ENCODE assay signal across 19 cellular contexts in the genomic region with DNA sequence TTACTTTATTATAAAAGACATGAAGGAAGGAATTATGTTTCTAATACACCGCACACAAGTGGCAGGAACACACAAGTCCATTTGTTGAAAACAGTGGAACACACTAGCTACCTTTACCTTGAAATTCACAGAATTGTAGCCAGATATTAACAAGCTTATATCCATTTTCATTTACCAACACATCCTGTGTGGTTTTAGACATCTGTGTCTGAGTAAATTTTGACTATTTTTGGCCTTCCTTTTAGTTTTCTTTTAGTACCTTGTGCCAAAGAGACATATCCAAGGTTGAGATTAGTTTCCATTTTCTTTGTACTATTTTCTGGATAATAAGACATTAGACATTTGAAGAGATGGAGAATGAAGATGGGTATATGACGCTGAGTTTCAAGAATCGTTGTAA. TPM values are rescaled to one million over a fixed set of nuclear protein-coding genes. Genes with fewer than 3 reads are reported as not detected.
DNase-seq lines count a peak whose midpoint lies in the region; ATAC-seq, FAIRE-seq and TF ChIP-seq lines count a peak whose summit lies in the region.
"Had no signal": no experiment of that assay in that cellular context is flagged by ENCODE, and none has a peak within 500 bp of the region (broad histone marks: within the 10 kb centered on the region; RNA-seq: fewer than 3 reads in every experiment).

A gene with protein sequence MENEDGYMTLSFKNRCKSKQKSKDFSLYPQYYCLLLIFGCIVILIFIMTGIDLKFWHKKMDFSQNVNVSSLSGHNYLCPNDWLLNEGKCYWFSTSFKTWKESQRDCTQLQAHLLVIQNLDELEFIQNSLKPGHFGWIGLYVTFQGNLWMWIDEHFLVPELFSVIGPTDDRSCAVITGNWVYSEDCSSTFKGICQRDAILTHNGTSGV (plus strand): TSS at position 244 of the 400 bp plus-strand sequence. CDS start 107 bp downstream, at position 351.

- ATAC-seq in HepG2: no peak
- ATAC-seq in right lobe of liver: no peak
- no peak for ATAC-seq in HG03045 (IDR thresholded peaks at IDR 0.05; ENCODE audit: unreplicated experiment)
- ATAC-seq: A549 had no signal

- H3K9me2 ChIP-seq in OCI-LY7 (ENCODE audit: insufficient read depth, low read length): no peaks in the 10 kb centered on the region

- WGBS in HepG2 (ENCODE audit: low lambda C conversion rate): 91% methylated on average over 3 of the region's 3 CpGs
- 96% methylated on average over 3 of the region's 3 CpGs for WGBS in right lobe of liver (ENCODE audit: insufficient coverage, low coverage, low lambda C conversion rate, missing lambda C conversion rate)

- no peak for TF ChIP-seq EP300 in HepG2 (IDR thresholded peaks at IDR 0.05; ENCODE audit: low read depth in 2 of 2, low read length in 2 of 2)
- TF ChIP-seq EP300 in HepG2 (CRISPR knock-in tag; IDR thresholded peaks at IDR 0.05; ENCODE audit: borderline replicate concordance): no peak

- H3K27ac ChIP-seq in HepG2 (ENCODE audit: extremely low read length, insufficient read depth, low read length) (no peak within 1 kb of the TSS), right lobe of liver (no peak within 1 kb of the TSS), OCI-LY7 (ENCODE audit: low read depth, low read length, poor library complexity, severe bottlenecking) (no peak within 1 kb of the TSS)
- H3K27ac ChIP-seq: A549, HL-60 had no signal

- H3K36me3 ChIP-seq in HepG2 (replicated peaks in 1 of 2; ENCODE audit: control insufficient read depth in 1 of 2, insufficient read depth in 2 of 2, low read length in 2 of 2): no peaks in the 10 kb centered on the region
- no peaks in the 10 kb centered on the region for H3K36me3 ChIP-seq in right lobe of liver
- no peaks in the 10 kb centered on the region for H3K36me3 ChIP-seq in OCI-LY7 (ENCODE audit: insufficient read depth, low read length)
- H3K36me3 ChIP-seq: HAP-1 had no signal

- H3K4me2 ChIP-seq in HepG2 (ENCODE audit: low read depth, low read length) (peak within 1 kb of the TSS; percentile 18; the same call in 1 of the 2 replicates), OCI-LY7 (ENCODE audit: low read length) (no peak within 1 kb of the TSS)
- H3K4me2 ChIP-seq: A549 had no signal

- H3K79me2 ChIP-seq in HepG2 (ENCODE audit: insufficient read depth, low read length): no peaks in the 10 kb centered on the region
- H3K79me2 ChIP-seq in OCI-LY7 (ENCODE audit: insufficient read depth, low read depth, low read length): no peaks in the 10 kb centered on the region

- DNase-seq in HepG2 (ENCODE audit: low spot score) (no peak), right lobe of liver (no peak), OCI-LY7 (ENCODE audit: low spot score) (no peak), urothelium cell line (ENCODE audit: low spot score) (no peak), GM19238 (ENCODE audit: insufficient read length, low spot score) (no peak)
- peak; percentile 21 for DNase-seq in Jurkat, Clone E6-1 (ENCODE audit: low read depth, low spot score)
- DNase-seq in stimulated activated CD4-positive, alpha-beta T cell treated with anti-CD3 and anti-CD28 coated beads, Interleukin-1b, Interleukin-23, amount 100 ng/mL, for 48 hours: no peak
- DNase-seq: DMS 273 treated with DMSO at 0.1 percent for 48 hours, GOT3, KG1 had no signal

- TF ChIP-seq POLR2A in HepG2 (IDR thresholded peaks at IDR 0.05; ENCODE audit: insufficient read depth in 1 of 2, low read depth in 2 of 2, low read length in 2 of 2): no peak
- no peak for TF ChIP-seq POLR2A in right lobe of liver (IDR thresholded peaks at IDR 0.05)

- intact Hi-C loops in HepG2 (cut with micrococcal nuclease; ENCODE audit: unreplicated experiment): no loop called here
- intact Hi-C loops in right lobe of liver (cut with DNase I): no loop called here
- intact Hi-C loops in OCI-LY7 (cut with micrococcal nuclease; ENCODE audit: unreplicated experiment): no loop called here

- H3K4me3 ChIP-seq in HepG2 (replicated peaks in 1 of 3; ENCODE audit: insufficient read depth in 1 of 3, low read depth in 2 of 3, low read length in 3 of 3) (no peak within 1 kb of the TSS), right lobe of liver (no peak within 1 kb of the TSS), OCI-LY7 (ENCODE audit: low read depth, low read length, poor library complexity, severe bottlenecking) (no peak within 1 kb of the TSS)
- H3K4me3 ChIP-seq in Jurkat, Clone E6-1 (ENCODE audit: low read length): no peak within 1 kb of the TSS
- H3K4me3 ChIP-seq: A549, HAP-1 had no signal

- POLR2A ChIA-PET in HepG2 (lab: Yijun Ruan, JAX) (no interaction called here), OCI-LY7 (lab: Charles Lee) (no interaction called here)

- BruUV-seq in HepG2 (replicated peaks; lab: Mats Ljungman, UMichigan): no TSS peak
- no TSS peak for BruUV-seq in OCI-LY7 (replicated peaks; lab: Mats Ljungman, UMichigan)

- no peak within 1 kb of the TSS for H3K9ac ChIP-seq in HepG2 (ENCODE audit: insufficient read depth, low read depth, low read length)

- CTCF ChIA-PET in HepG2 (lab: Yijun Ruan, JAX; ENCODE audit: low intra/inter-chr PET ratio, low total read pairs): no interaction called here
- CTCF ChIA-PET in OCI-LY7 (lab: Charles Lee; ENCODE audit: unreplicated experiment): no interaction called here

- H3K9me3 ChIP-seq in HepG2 (ENCODE audit: low read length) (no peaks in the 10 kb centered on the region), right lobe of liver (no peaks in the 10 kb centered on the region), OCI-LY7 (ENCODE audit: low read length) (no peaks in the 10 kb centered on the region)
- H3K9me3 ChIP-seq: A549, HAP-1 had no signal

- TF ChIP-seq CTCF in HepG2 (CRISPR knock-in tag; IDR thresholded peaks at IDR 0.05): no peak
- TF ChIP-seq CTCF in right lobe of liver (IDR thresholded peaks at IDR 0.05): no peak
- no peak for TF ChIP-seq CTCF in OCI-LY7 (conservative IDR thresholded peaks at IDR 0.05; ENCODE audit: low read length)

- H2AFZ ChIP-seq in HepG2 (ENCODE audit: low read length) (no peak within 1 kb of the TSS), OCI-LY7 (ENCODE audit: low read length) (peak within 1 kb of the TSS; percentile 55)

- H3K4me1 ChIP-seq in HepG2 (ENCODE audit: insufficient read depth, low read length) (peaks cover 14% of the 10 kb centered on the region), right lobe of liver (peaks cover 0 to 9% (median 0%) of the 10 kb centered on the region in 4 donors), OCI-LY7 (ENCODE audit: insufficient read depth, low read length, poor library complexity, severe bottlenecking) (peaks cover 5% of the 10 kb centered on the region)
- H3K4me1 ChIP-seq: A549 had no signal

- H3K27me3 ChIP-seq in HepG2 (ENCODE audit: control insufficient read depth in 1 of 2, insufficient read depth in 2 of 2, low read length in 2 of 2) (no peaks in the 10 kb centered on the region), right lobe of liver (no peaks in the 10 kb centered on the region)

- TF ChIP-seq RAD21 in HepG2 (CRISPR knock-in tag; IDR thresholded peaks at IDR 0.05): no peak

- in situ Hi-C loops in HepG2 (cut with HindIII; ENCODE audit: extremely low pct_ligation_motif_present, low pct_unique_long_range_greater_than_20kb): no loop called here

- H4K20me1 ChIP-seq in HepG2 (ENCODE audit: insufficient read depth, low read length): no peaks in the 10 kb centered on the region
- no peaks in the 10 kb centered on the region for H4K20me1 ChIP-seq in OCI-LY7 (ENCODE audit: insufficient read depth, low read length)

- no peak for FAIRE-seq in HepG2 (lab: Jason Lieb, UNC)
- peak; percentile 48 for FAIRE-seq in urothelium cell line (lab: Jason Lieb, UNC)
- FAIRE-seq: A549, GM12891 had no signal

TF ChIP-seq in HepG2, 621 proteins besides CTCF, POLR2A, EP300 and RAD21 (continues in another document):
- TF ChIP-seq ZNF432 (CRISPR knock-in tag; IDR thresholded peaks at IDR 0.05; ENCODE audit: borderline replicate concordance): no peak
- TF ChIP-seq, protein P1, sequence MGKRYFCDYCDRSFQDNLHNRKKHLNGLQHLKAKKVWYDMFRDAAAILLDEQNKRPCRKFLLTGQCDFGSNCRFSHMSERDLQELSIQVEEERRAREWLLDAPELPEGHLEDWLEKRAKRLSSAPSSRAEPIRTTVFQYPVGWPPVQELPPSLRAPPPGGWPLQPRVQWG (CRISPR knock-in tag; IDR thresholded peaks at IDR 0.05; ENCODE audit: borderline replicate concordance, low read depth): no peak
- TF ChIP-seq ZFP36 (IDR thresholded peaks at IDR 0.05; ENCODE audit: borderline replicate concordance, low read depth, low read length, partially characterized antibody): no peak
- TF ChIP-seq ZNF234 (CRISPR knock-in tag; conservative IDR thresholded peaks at IDR 0.05): no peak
- no peak for TF ChIP-seq CENPX (CRISPR knock-in tag; IDR thresholded peaks at IDR 0.05)
- no peak for TF ChIP-seq ZNF567 (CRISPR knock-in tag; IDR thresholded peaks at IDR 0.05; ENCODE audit: borderline replicate concordance)
- no peak for TF ChIP-seq DPF2 (CRISPR knock-in tag; IDR thresholded peaks at IDR 0.05; ENCODE audit: borderline replicate concordance, low read depth)
- TF ChIP-seq SAP130 (CRISPR knock-in tag; IDR thresholded peaks at IDR 0.05; ENCODE audit: low read depth): no peak

RNA-seq across cellular contexts. Expression of the gene that starts here (rescaled TPM):
- total RNA-seq in HepG2 (2016; rRNA removed; fragmentation: Illumina TruSeq; extraction: Trizol) (not detected in 2 replicates), right lobe of liver (not detected), OCI-LY7 (2022) (not detected in 2 replicates)
- not detected in 2 replicates for total RNA-seq in HepG2 (2016; cell fraction: cytosol; rRNA removed; fragmentation: Illumina TruSeq; extraction: Trizol; ENCODE audit: low read depth)
- total RNA-seq in HepG2 (2016; cell fraction: insoluble cytoplasmic fraction; rRNA removed; fragmentation: Illumina TruSeq; extraction: Trizol): not detected in 2 replicates
- not detected in 2 replicates for total RNA-seq in HepG2 (2016; cell fraction: membrane; rRNA removed; fragmentation: Illumina TruSeq; extraction: Trizol)
- not detected in 2 replicates for total RNA-seq in HepG2 (2016; cell fraction: nucleus; rRNA removed; fragmentation: Illumina TruSeq; extraction: Trizol)
- polyA plus RNA-seq in HepG2 (2011; rRNA removed): not detected in 2 replicates
- polyA plus RNA-seq in HepG2 (2011; cell fraction: cytosol; rRNA removed): not detected in 2 replicates
- polyA plus RNA-seq in HepG2 (2011; cell fraction: nucleus; rRNA removed): not detected in 2 replicates
- not detected in 2 replicates for polyA plus RNA-seq in HepG2 (2012)
- not detected in 2 replicates for polyA plus RNA-seq in HepG2 (2016; cell fraction: cytosol; fragmentation: Illumina TruSeq; extraction: Trizol; ENCODE audit: low read depth)
- polyA plus RNA-seq in HepG2 (2016; cell fraction: insoluble cytoplasmic fraction; fragmentation: Illumina TruSeq; extraction: Trizol; ENCODE audit: low read depth): not detected in 2 replicates
- not detected in 2 replicates for polyA plus RNA-seq in HepG2 (2016; cell fraction: membrane; fragmentation: Illumina TruSeq; extraction: Trizol; ENCODE audit: low read depth)
- polyA plus RNA-seq in HepG2 (2016; cell fraction: nucleus; fragmentation: Illumina TruSeq; extraction: Trizol; ENCODE audit: insufficient read depth, low read depth): not detected in 2 replicates
- not detected in 2 replicates for polyA minus RNA-seq in HepG2 (2011; rRNA and poly(A)+ RNA removed; ENCODE audit: low replicate concordance)
- polyA minus RNA-seq in HepG2 (2011; cell fraction: cytosol; rRNA and poly(A)+ RNA removed): not detected in 2 replicates
- polyA minus RNA-seq in HepG2 (2011; cell fraction: nucleus; rRNA and poly(A)+ RNA removed): not detected in 2 replicates
- polyA plus RNA-seq in Jurkat, Clone E6-1 (2012; ENCODE audit: insufficient read depth, insufficient read length): not detected
- not detected in 2 replicates for total RNA-seq in OCI-LY7 (2014; rRNA removed; shearing (Covaris generic))
- total RNA-seq: CD4-positive, CD25-positive, alpha-beta regulatory T cell; G401 had no signal
- polyA plus RNA-seq: A549; AG04450; BJ; CD4-positive, CD25-positive, alpha-beta regulatory T cell had no signal
